ENCODE assay signal across 7 cellular contexts in the genomic region with DNA sequence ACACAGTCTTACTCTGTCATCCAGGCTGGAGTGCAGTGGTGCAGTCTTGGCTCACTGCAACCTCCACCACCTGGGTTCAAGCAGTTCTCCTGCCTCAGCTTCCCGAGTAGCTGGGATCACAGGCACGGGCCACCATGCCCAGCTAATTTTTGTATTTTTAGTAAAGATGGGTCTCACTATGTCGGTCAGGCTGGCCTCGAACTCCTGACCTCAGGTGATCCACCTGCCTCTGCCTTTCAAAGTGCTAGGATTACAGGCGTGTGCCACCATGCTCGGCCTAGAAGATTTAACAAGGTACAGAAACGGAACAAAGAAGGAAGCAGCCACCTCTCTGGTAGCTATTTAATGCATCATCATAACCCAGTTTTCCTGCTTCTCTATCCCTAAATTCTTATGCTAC.
DNase-seq lines count a peak whose midpoint lies in the region; TF ChIP-seq lines count a peak whose summit lies in the region.
"Not testable (repeated sequence)": the region's sequence is repeated elsewhere in the genome, so short reads cannot be mapped to it uniquely, and the experiment has no call there.

No MANE protein-coding gene starts in this region.

- peak overlapping the region; percentile 98 for H3K27ac Mint-ChIP-seq in endodermal cell
- H3K27ac Mint-ChIP-seq in neural progenitor cell: not testable (repeated sequence)

- peak overlapping the region; percentile 98 for H2AK5ac ChIP-seq in mesendoderm (ENCODE audit: low read length)

- not testable (repeated sequence) for H3K9me3 Mint-ChIP-seq in endodermal cell, neural progenitor cell

- H4K8ac ChIP-seq in mesendoderm (ENCODE audit: low read depth, low read length): peak overlapping the region; percentile 99

- H3K4me3 Mint-ChIP-seq in endodermal cell: peak overlapping the region; percentile 11
- H3K4me3 Mint-ChIP-seq in neural progenitor cell: not testable (repeated sequence)

- 74 to 80% methylated on average over 7 of the region's 7 CpGs for WGBS in endodermal cell (ENCODE audit: insufficient coverage in 1 of 2, insufficient read length in 1 of 2), 2 experiments
- WGBS in iPS DF 6.9 (ENCODE audit: insufficient coverage, insufficient read length): no CpG with 5 or more reads among the region's 7 CpGs
- WGBS in mesendoderm (ENCODE audit: extremely low coverage, insufficient coverage, low lambda C conversion rate): no CpG with 5 or more reads among the region's 7 CpGs

- not testable (repeated sequence) for H3K4me3 ChIP-seq in HUES48 (ENCODE audit: low read depth, low read length); NT2/D1 (ENCODE audit: insufficient read length, low read depth); iPS DF 6.9 (ENCODE audit: low read length); iPS-20b (ENCODE audit: low read length); mesendoderm (ENCODE audit: low read length); neural progenitor cell
- H3K4me3 ChIP-seq in endodermal cell (ENCODE audit: low read length): peak overlapping the region; percentile 33

- not testable (repeated sequence) for H3K27me3 ChIP-seq in HUES48 (ENCODE audit: control insufficient read depth, insufficient read depth, low read length); NT2/D1 (ENCODE audit: insufficient read depth, insufficient read length); endodermal cell (ENCODE audit: control insufficient read depth, insufficient read depth, low read length, poor library complexity, severe bottlenecking); iPS DF 6.9 (ENCODE audit: control insufficient read depth, insufficient read depth, low read length); iPS-20b (ENCODE audit: insufficient read depth, low read length); mesendoderm (ENCODE audit: insufficient read depth, low read length, poor library complexity); neural progenitor cell

- H3K9ac ChIP-seq in HUES48 (ENCODE audit: low read depth, low read length) (peak overlapping the region; percentile 4; the same call in 1 of the 2 replicates), NT2/D1 (ENCODE audit: insufficient read length, low read depth) (peak overlapping the region; percentile 74), endodermal cell (ENCODE audit: extremely low read depth, low read length, poor library complexity, severe bottlenecking) (peak overlapping the region; percentile 23), iPS-20b (ENCODE audit: low read depth, low read length) (peak overlapping the region; percentile 74; the same call in 1 of the 2 replicates), mesendoderm (ENCODE audit: low read length) (peak overlapping the region; percentile 84)
- not testable (repeated sequence) for H3K9ac ChIP-seq in neural progenitor cell

- peak overlapping the region; percentile 100 for H2BK120ac ChIP-seq in mesendoderm (ENCODE audit: low read depth, low read length)

- not testable (repeated sequence) for H2AFZ ChIP-seq in neural progenitor cell (replicated peaks)

- peaks cover 71% of the 10 kb centered on the region for H3K4me1 Mint-ChIP-seq in endodermal cell
- H3K4me1 Mint-ChIP-seq in neural progenitor cell: peaks cover 33% of the 10 kb centered on the region

- peak overlapping the region; percentile 99 for H3K4ac ChIP-seq in mesendoderm (ENCODE audit: low read depth, low read length)

- peaks cover 44% of the 10 kb centered on the region for H3K4me1 ChIP-seq in HUES48 (ENCODE audit: control insufficient read depth, insufficient read depth, low read length)
- not testable (repeated sequence) for H3K4me1 ChIP-seq in NT2/D1 (ENCODE audit: insufficient read depth, insufficient read length); iPS DF 6.9 (ENCODE audit: control insufficient read depth, insufficient read depth, low read length)
- H3K4me1 ChIP-seq in endodermal cell (ENCODE audit: control insufficient read depth, insufficient read depth, low read length): peaks cover 20% of the 10 kb centered on the region
- H3K4me1 ChIP-seq in iPS-20b (ENCODE audit: insufficient read depth, low read length): peaks cover 36% of the 10 kb centered on the region
- H3K4me1 ChIP-seq in mesendoderm (ENCODE audit: control insufficient read depth, low read depth, low read length): peaks cover 17% of the 10 kb centered on the region
- peaks cover 70% of the 10 kb centered on the region for H3K4me1 ChIP-seq in neural progenitor cell

- not testable (repeated sequence) for H3K4me2 ChIP-seq in mesendoderm (ENCODE audit: low read length)
- peak overlapping the region; percentile 48 for H3K4me2 ChIP-seq in neural progenitor cell

- H3K79me2 ChIP-seq in mesendoderm (ENCODE audit: control insufficient read depth, insufficient read depth, low read length) (peaks cover 12% of the 10 kb centered on the region), neural progenitor cell (ENCODE audit: low read depth) (peaks cover 81% of the 10 kb centered on the region)

- peak overlapping the region; percentile 100 for H3K18ac ChIP-seq in mesendoderm (ENCODE audit: low read length)

- not testable (repeated sequence) for DNase-seq in NT2/D1 (ENCODE audit: low read depth, low spot score); iPS DF 6.9 (ENCODE audit: low read depth, low spot score); mesendoderm; neural progenitor cell (ENCODE audit: low spot score)
- DNase-seq in endodermal cell: peak; percentile 66

- peak overlapping the region; percentile 84 for H3K23ac ChIP-seq in mesendoderm (ENCODE audit: low read length)

- not testable (repeated sequence) for H4K20me1 ChIP-seq in neural progenitor cell (ENCODE audit: low read depth)

- H3K9me3 ChIP-seq in HUES48 (ENCODE audit: control insufficient read depth, insufficient read depth, low read length); NT2/D1 (ENCODE audit: insufficient read depth, low read length); endodermal cell (ENCODE audit: control insufficient read depth, low read length); iPS DF 6.9 (ENCODE audit: control insufficient read depth, insufficient read depth, low read length); iPS-20b (ENCODE audit: insufficient read depth, low read depth, low read length); neural progenitor cell (ENCODE audit: low read depth): not testable (repeated sequence)

- H4K5ac ChIP-seq in mesendoderm (ENCODE audit: low read length): peak overlapping the region; percentile 82

- peaks cover 15% of the 10 kb centered on the region for H3K36me3 ChIP-seq in HUES48 (ENCODE audit: control insufficient read depth, insufficient read depth, low read length)
- H3K36me3 ChIP-seq in NT2/D1 (ENCODE audit: insufficient read depth, insufficient read length, low read length): peaks cover 19% of the 10 kb centered on the region
- H3K36me3 ChIP-seq in endodermal cell (ENCODE audit: control insufficient read depth, insufficient read depth, low read length): peaks cover 23% of the 10 kb centered on the region
- not testable (repeated sequence) for H3K36me3 ChIP-seq in iPS DF 6.9 (ENCODE audit: control insufficient read depth, insufficient read depth, low read length); mesendoderm (ENCODE audit: control insufficient read depth, insufficient read depth, low read length); neural progenitor cell
- H3K36me3 ChIP-seq in iPS-20b (ENCODE audit: insufficient read depth, low read depth, low read length): peaks cover 12% of the 10 kb centered on the region; the same call in 1 of the 2 replicates

- H3K56ac ChIP-seq in mesendoderm (ENCODE audit: low read length): peak overlapping the region; percentile 98

- TF ChIP-seq CTCF in endodermal cell (conservative IDR thresholded peaks at IDR 0.05); neural progenitor cell (IDR thresholded peaks at IDR 0.05): not testable (repeated sequence)

- H2BK5ac ChIP-seq in mesendoderm (ENCODE audit: low read length): peak overlapping the region; percentile 100

- H3F3A ChIP-seq in neural progenitor cell (ENCODE audit: low read depth): peaks cover 58% of the 10 kb centered on the region

- peaks cover 47% of the 10 kb centered on the region for H3K36me3 Mint-ChIP-seq in endodermal cell (ENCODE audit: low read depth)
- not testable (repeated sequence) for H3K36me3 Mint-ChIP-seq in neural progenitor cell

- not testable (repeated sequence) for H3K27me3 Mint-ChIP-seq in endodermal cell (ENCODE audit: insufficient read depth); neural progenitor cell (ENCODE audit: insufficient read depth, low read depth)

- H3K79me1 ChIP-seq in mesendoderm (ENCODE audit: low read length): not testable (repeated sequence)

- H3K27ac ChIP-seq in HUES48 (ENCODE audit: low read depth, low read length) (peak overlapping the region; percentile 95), iPS DF 6.9 (ENCODE audit: low read length) (peak overlapping the region; percentile 65), iPS-20b (ENCODE audit: low read length) (peak overlapping the region; percentile 94), mesendoderm (ENCODE audit: low read depth, low read length) (peak overlapping the region; percentile 100), neural progenitor cell (peak overlapping the region; percentile 92)
- H3K27ac ChIP-seq in endodermal cell (ENCODE audit: low read depth, low read length): not testable (repeated sequence)

- H2BK15ac ChIP-seq in mesendoderm (replicated peaks; ENCODE audit: low read depth): peak overlapping the region; percentile 94
